Comparison of ENCODE assay signal across 8 cellular contexts in the genomic region with DNA sequence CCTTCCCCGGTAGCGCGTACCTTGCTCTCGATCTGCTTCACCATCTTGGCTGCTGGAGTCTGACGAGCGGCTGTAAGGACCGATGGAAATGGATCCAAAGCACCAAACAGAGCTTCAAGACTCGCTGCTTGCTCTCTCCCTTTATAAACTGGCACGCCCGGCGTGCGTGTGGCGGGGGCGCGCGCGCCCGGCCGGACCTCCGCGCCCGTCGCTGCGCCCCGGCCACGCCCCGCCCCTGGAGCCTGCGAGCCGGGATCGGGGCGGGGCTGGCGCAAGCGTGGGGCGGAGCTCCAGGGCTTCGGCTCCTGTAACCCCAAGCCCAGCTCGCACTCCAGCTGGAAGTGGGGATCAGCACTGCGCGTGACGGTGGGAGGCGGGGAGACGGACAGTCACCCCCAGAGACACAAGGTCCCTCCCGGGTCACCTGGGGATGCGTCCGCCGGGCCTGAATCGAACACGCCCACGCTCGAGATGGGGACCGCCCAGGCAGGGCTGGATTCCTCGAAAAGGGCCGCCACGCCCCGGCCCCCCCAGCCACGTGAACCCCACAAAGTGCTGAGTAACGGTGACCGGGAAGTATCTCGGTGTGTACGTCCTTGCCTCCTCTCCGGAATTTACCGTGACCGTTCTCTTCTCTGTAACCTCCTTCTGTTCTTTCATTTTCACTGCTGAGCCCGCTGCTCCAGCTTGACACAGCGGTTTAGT. TPM values are rescaled to one million over a fixed set of nuclear protein-coding genes. Genes with fewer than 3 reads are reported as not detected.
DNase-seq lines count a peak whose midpoint lies in the region; ATAC-seq and TF ChIP-seq lines count a peak whose summit lies in the region.

TSS of gene TXN (minus strand) at position 116 of the 705 bp plus-strand sequence. CDS start at position 44, 72 bp downstream.

- TF ChIP-seq POLR2A in NB4 (IDR thresholded peaks at IDR 0.05; ENCODE audit: extremely low read depth, insufficient read length): peak; percentile 97

- peak within 1 kb of the TSS; percentile 91 to 99 for H3K27ac Mint-ChIP-seq in activated naive CD4-positive, alpha-beta T cell treated with anti-CD3 and anti-CD28 coated beads, Interleukin-2, amount 50 U/mL, for 72 hours
- H3K27ac Mint-ChIP-seq in osteocyte (ENCODE audit: unreplicated experiment): peak within 1 kb of the TSS; percentile 99

- H3K4me3 Mint-ChIP-seq in osteocyte (ENCODE audit: unreplicated experiment): peak within 1 kb of the TSS; percentile 98

- peak within 1 kb of the TSS; percentile 89 for H3K27ac ChIP-seq in thymus (ENCODE audit: low read depth)

- H3K27me3 ChIP-seq in thymus (ENCODE audit: control insufficient read depth, insufficient read depth): no peaks in the 10 kb centered on the region

- peaks cover 35% of the 10 kb centered on the region in 2 donors for H3K36me3 Mint-ChIP-seq in activated naive CD4-positive, alpha-beta T cell treated with anti-CD3 and anti-CD28 coated beads, Interleukin-2, amount 50 U/mL, for 72 hours
- no peaks in the 10 kb centered on the region for H3K36me3 Mint-ChIP-seq in osteocyte (ENCODE audit: unreplicated experiment)

- peak within 1 kb of the TSS; percentile 90 for H3K4me3 ChIP-seq in NB4 (ENCODE audit: low read depth, low read length)
- H3K4me3 ChIP-seq in thymus (ENCODE audit: low read length): peak within 1 kb of the TSS; percentile 65

- TF ChIP-seq CTCF in GM10248 (IDR thresholded peaks at IDR 0.05; ENCODE audit: control extremely low read depth, extremely low read depth, low read depth, missing control alignments): no peak
- no peak for TF ChIP-seq CTCF in NB4 (IDR thresholded peaks at IDR 0.05; ENCODE audit: low read depth, low read length)
- no peak for TF ChIP-seq CTCF in osteocyte (IDR thresholded peaks at IDR 0.05)

- POLR2A ChIA-PET in GM10248 (lab: Yijun Ruan, JAX): interaction anchor here (0.6 to 1.0 kb wide), 16 partner anchors 10 to 1277 kb away, joined by 3 to 11 read pairs (median 4); no protein-coding TSS in a partner anchor

- peaks cover 51% of the 10 kb centered on the region for H3K4me1 Mint-ChIP-seq in osteocyte (ENCODE audit: unreplicated experiment)

- DNase-seq in GM10248 (ENCODE audit: extremely low spot score): peak; percentile 91
- DNase-seq in NB4 (ENCODE audit: low read depth): peak; percentile 92
- DNase-seq in SKM-1 (lab: John Stamatoyannopoulos, UW; ENCODE audit: unreplicated experiment): peak; percentile 44
- peak; percentile 89 to 91 for DNase-seq in activated naive CD4-positive, alpha-beta T cell treated with anti-CD3 and anti-CD28 coated beads, Interleukin-2, amount 50 U/mL, for 72 hours (ENCODE audit: low spot score in 2 of 2)
- peak; percentile 92 for DNase-seq in glomerular visceral epithelial cell (ENCODE audit: extremely low spot score)
- peak; percentile 95 for DNase-seq in osteocyte (ENCODE audit: extremely low spot score, unreplicated experiment)

- CTCF ChIA-PET in GM10248 (lab: Yijun Ruan, JAX): interaction anchor here (1.1 kb wide), 1 partner anchor 13 kb away, joined by 4 read pairs; no protein-coding TSS in a partner anchor

- H3K36me3 ChIP-seq in thymus (ENCODE audit: control insufficient read depth, insufficient read depth): no peaks in the 10 kb centered on the region

- H3K27me3 Mint-ChIP-seq in osteocyte (ENCODE audit: unreplicated experiment): no peaks in the 10 kb centered on the region

- no peaks in the 10 kb centered on the region for H3K9me3 ChIP-seq in thymus (ENCODE audit: control insufficient read depth)

- peaks cover 11% of the 10 kb centered on the region for H3K4me1 ChIP-seq in thymus (ENCODE audit: control insufficient read depth, insufficient read depth, low read length)

- WGBS in thymus: under 1% methylated on average over 64 of the region's 64 CpGs

- ATAC-seq in HG02571 (IDR thresholded peaks at IDR 0.05; ENCODE audit: unreplicated experiment): peak; percentile 63
- ATAC-seq in activated naive CD4-positive, alpha-beta T cell treated with anti-CD3 and anti-CD28 coated beads, Interleukin-2, amount 50 U/mL, for 72 hours: peak; percentile 72 to 86

- H3K9me3 Mint-ChIP-seq in activated naive CD4-positive, alpha-beta T cell treated with anti-CD3 and anti-CD28 coated beads, Interleukin-2, amount 50 U/mL, for 72 hours: no peaks in the 10 kb centered on the region
- H3K9me3 Mint-ChIP-seq in osteocyte (ENCODE audit: unreplicated experiment): no peaks in the 10 kb centered on the region

RNA-seq across cellular contexts. Expression of gene TXN, which starts in this region (rescaled TPM):
- 100 to 1,000 TPM; 375 to 406 TPM for total RNA-seq in activated naive CD4-positive, alpha-beta T cell treated with anti-CD3 and anti-CD28 coated beads, Interleukin-2, amount 50 U/mL, for 72 hours
- 181 and 191 TPM in 2 replicates for total RNA-seq in osteocyte
- polyA plus RNA-seq in thymus: 448 TPM

Comparison
In these comparisons a context has a peak if more than half of its experiments do, and no peak if none do; other contexts are left out.
1. Peak in every context shown above with its lines: DNase-seq, ATAC-seq, H3K4me3 ChIP-seq and H3K27ac ChIP-seq.
2. DNase-seq: peak in every context shown above with its lines; median percentile 95 in osteocyte; 92 in NB4; 92 in glomerular visceral epithelial cell; 91 in GM10248; 90 in activated naive CD4-positive, alpha-beta T cell treated with anti-CD3 and anti-CD28 coated beads, Interleukin-2, amount 50 U/mL, for 72 hours; 44 in SKM-1.